8 cellular contexts compared by ENCODE assay signal in the genomic region with DNA sequence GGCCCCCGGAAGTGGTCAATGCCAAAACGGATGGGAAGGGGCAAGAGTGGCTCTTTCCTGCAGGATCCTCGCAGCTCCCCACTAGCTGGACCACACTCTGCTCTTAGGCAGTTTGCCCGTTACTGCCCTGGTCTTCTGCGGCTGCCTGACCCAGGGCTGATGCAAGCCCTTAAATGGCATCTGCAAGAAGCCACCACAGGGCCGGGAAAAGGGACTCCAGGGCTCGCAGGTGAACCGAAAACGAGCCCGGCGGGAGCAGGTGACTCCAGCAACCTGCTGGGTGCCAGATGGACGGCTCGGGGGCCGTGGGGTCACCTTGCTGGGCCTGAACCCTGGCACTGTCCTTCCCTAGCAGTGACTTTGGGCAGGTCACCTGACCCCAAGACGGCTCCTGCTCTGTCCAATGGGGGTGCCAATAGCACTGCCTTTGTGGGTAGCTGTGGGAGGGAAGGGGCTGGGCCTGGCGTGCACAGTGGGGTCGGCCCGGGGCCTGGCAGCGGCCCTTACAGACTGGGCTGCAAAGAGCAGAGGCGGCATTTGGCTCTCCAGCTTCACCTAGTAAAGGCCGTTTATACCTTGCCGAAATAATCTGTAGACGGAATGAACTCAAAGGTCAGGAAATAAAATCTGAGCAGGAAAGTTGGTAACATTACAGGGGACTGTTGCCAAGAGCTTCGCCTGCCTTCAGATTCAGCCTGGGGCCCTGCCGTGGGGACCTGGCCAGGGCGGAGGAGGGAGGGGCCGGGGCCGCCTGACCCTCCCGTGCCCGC. TPM values are rescaled to one million over a fixed set of nuclear protein-coding genes. Genes with fewer than 3 reads are reported as not detected.
A peak's percentile ranks its signal among the peaks of the same experiment; 100 is the strongest.
DNase-seq lines count a peak whose midpoint lies in the region; TF ChIP-seq lines count a peak whose summit lies in the region.

No MANE protein-coding gene starts in this region.

- H3K23ac ChIP-seq in H9 (ENCODE audit: insufficient read length, low read depth, low read length): no peak overlapping the region

- H3K4me3 ChIP-seq in muscle layer of duodenum (ENCODE audit: low read depth in 1 of 2, low read length in 2 of 2): peak overlapping the region; percentile 56 to 75

- H3K9ac ChIP-seq in ES-I3 (ENCODE audit: low read depth, low read length) (peak overlapping the region; percentile 88), H9 (ENCODE audit: extremely low read depth, insufficient read length, low read length) (no peak overlapping the region)

- no peaks in the 10 kb centered on the region for H3K79me1 ChIP-seq in H9 (ENCODE audit: insufficient read depth, low read depth, low read length, poor library complexity, severe bottlenecking)

- H4K20me1 ChIP-seq in H9 (ENCODE audit: control insufficient read depth, insufficient read depth, insufficient read length): no peaks in the 10 kb centered on the region

- H3K27ac Mint-ChIP-seq in H9: peak overlapping the region in 1 of 3 experiments; percentile 34; a peak in 1 of 7 replicates

- H2BK12ac ChIP-seq in H9 (ENCODE audit: insufficient read length, low read depth, low read length): no peak overlapping the region

- no peak overlapping the region for H3K56ac ChIP-seq in H9 (ENCODE audit: insufficient read length, low read depth, low read length)

- H4K91ac ChIP-seq in H9 (ENCODE audit: insufficient read length, low read depth, low read length): no peak overlapping the region

- H2AFZ ChIP-seq in H9 (ENCODE audit: low read length): no peak overlapping the region

- no peak overlapping the region for H2BK5ac ChIP-seq in H9 (ENCODE audit: insufficient read length, low read length)

- H3K4me1 ChIP-seq in ES-I3 (ENCODE audit: insufficient read depth, low read length) (no peaks in the 10 kb centered on the region; the same call in 1 of the 2 replicates), H9 (ENCODE audit: insufficient read depth, low read length) (no peaks in the 10 kb centered on the region), muscle layer of duodenum (ENCODE audit: control insufficient read depth in 1 of 2, insufficient read depth in 2 of 2, low read length in 2 of 2) (peaks cover 6 to 26% of the 10 kb centered on the region in 2 donors)

- peak overlapping the region; percentile 65 for H3K4me2 ChIP-seq in H9 (ENCODE audit: insufficient read depth, insufficient read length, low read length)

- H3K23me2 ChIP-seq in H9 (ENCODE audit: insufficient read length, low read depth, low read length, poor library complexity, severe bottlenecking): no peaks in the 10 kb centered on the region

- no peak overlapping the region for H3T11ph ChIP-seq in H9 (ENCODE audit: low read length)

- H4K5ac ChIP-seq in H9 (ENCODE audit: insufficient read length, low read depth, low read length): no peak overlapping the region

- peaks cover 1 to 18% (median 17%) of the 10 kb centered on the region in 3 experiments; a peak in 5 of 7 replicates for H3K36me3 Mint-ChIP-seq in H9 (ENCODE audit: insufficient read depth in 1 of 3, low read depth in 3 of 3)

- intact Hi-C loops in posterior vena cava (cut with DNase I): loop anchor here in 1 of 2 donors (2.0 kb wide), 1 partner anchor 65 kb away; no protein-coding TSS in a partner anchor

- no peak overlapping the region for H2BK20ac ChIP-seq in H9 (ENCODE audit: low read depth, low read length, poor library complexity, severe bottlenecking)

- no peak overlapping the region for H2AK5ac ChIP-seq in H9 (ENCODE audit: insufficient read length, low read length)

- H3K18ac ChIP-seq in H9 (ENCODE audit: insufficient read length, low read depth, low read length): no peak overlapping the region

- H3K27me3 ChIP-seq in H9 (ENCODE audit: insufficient read depth, low read length): no peaks in the 10 kb centered on the region
- no peaks in the 10 kb centered on the region for H3K27me3 ChIP-seq in muscle layer of duodenum (ENCODE audit: low read depth, low read length)

- peaks cover 1 to 2% of the 10 kb centered on the region in 2 experiments; a peak in 2 of 4 replicates for H3K4me1 Mint-ChIP-seq in H9

- no CpG with 5 or more reads among the region's 30 CpGs for WGBS in H9 (ENCODE audit: extremely low coverage, insufficient read length, low lambda C conversion rate)

- no peaks in the 10 kb centered on the region for H3K36me3 ChIP-seq in ES-I3 (ENCODE audit: insufficient read depth, low read length)
- peaks cover 0 to 24% of the 10 kb centered on the region in 2 donors for H3K36me3 ChIP-seq in muscle layer of duodenum (ENCODE audit: control insufficient read depth in 1 of 2, insufficient read depth in 2 of 2, low read length in 2 of 2)

- H3K14ac ChIP-seq in H9 (ENCODE audit: insufficient read depth, low read length): peak overlapping the region; percentile 60; the same call in 1 of the 2 replicates

- in situ Hi-C loops in GM13977 (cut with MboI; ENCODE audit: low pct_unique_long_range_greater_than_20kb, low sequenced_read_pairs, unreplicated experiment): no loop called here

- no peaks in the 10 kb centered on the region for H3K9me3 Mint-ChIP-seq in H9

- no peaks in the 10 kb centered on the region for H3K79me2 ChIP-seq in H9 (ENCODE audit: insufficient read depth, low read length)

- H4K8ac ChIP-seq in H9 (replicated peaks; ENCODE audit: insufficient read length, low read depth, low read length): no peak overlapping the region

- DNase-seq in H9 (peak; percentile 41), OCI-M1 (lab: John Stamatoyannopoulos, UW) (peak; percentile 61), dermis blood vessel endothelial cell (peak; percentile 36), NCI-H1092 treated with DMSO at 0.1 percent for 48 hours (lab: John Stamatoyannopoulos, UW) (no peak), posterior vena cava (ENCODE audit: low spot score) (no peak), GM13977 (ENCODE audit: low spot score) (no peak)

- no peak overlapping the region for H2BK15ac ChIP-seq in H9 (ENCODE audit: low read depth, low read length)

- H3K4ac ChIP-seq in H9 (ENCODE audit: low read depth, low read length): no peak overlapping the region

- H3K27ac ChIP-seq in H9 (ENCODE audit: insufficient read length, low read depth, low read length): no peak overlapping the region
- H3K27ac ChIP-seq in muscle layer of duodenum (ENCODE audit: low read length): peak overlapping the region; percentile 63

- TF ChIP-seq CTCF in H9 (conservative IDR thresholded peaks at IDR 0.05) (no peak), GM13977 (IDR thresholded peaks at IDR 0.05; ENCODE audit: extremely low read depth, insufficient read depth, missing control alignments) (no peak)

- H3K9me3 ChIP-seq in ES-I3 (ENCODE audit: control insufficient read depth, insufficient read depth, low read length) (no peaks in the 10 kb centered on the region), H9 (ENCODE audit: control insufficient read depth, low read depth, low read length) (no peaks in the 10 kb centered on the region), muscle layer of duodenum (ENCODE audit: control insufficient read depth in 1 of 2, low read length in 2 of 2) (no peaks in the 10 kb centered on the region)

- H3K27me3 Mint-ChIP-seq in H9 (ENCODE audit: low read depth): peaks cover 6% of the 10 kb centered on the region

- H3K4me3 Mint-ChIP-seq in H9: peak overlapping the region; percentile 71 to 80

- no peak overlapping the region for H2BK120ac ChIP-seq in H9 (ENCODE audit: low read depth, low read length, poor library complexity, severe bottlenecking)

RNA-seq across cellular contexts. Expression of gene TMEM250, which starts 1.2 kb away (rescaled TPM):
- 48.1 and 48.3 TPM in 2 replicates for total RNA-seq in H9 (2021)
- 59.7 and 73.7 TPM in 2 replicates for total RNA-seq in dermis blood vessel endothelial cell
- total RNA-seq in posterior vena cava: 10 to 100 TPM; 25.0 to 29.1 TPM

RNA-seq across cellular contexts. Expression of gene NACC2, which starts 22.4 kb away (rescaled TPM):
- total RNA-seq in H9 (2021) (11.5 TPM in 2 replicates), dermis blood vessel endothelial cell (21.6 and 26.5 TPM in 2 replicates), posterior vena cava (10 to 100 TPM; 73.5 to 77.7 TPM)

Comparison
In these comparisons a context has a peak if more than half of its experiments do, and no peak if none do; other contexts are left out.
1. DNase-seq: peak in H9 (single experiment), OCI-M1 (single experiment) and dermis blood vessel endothelial cell (single experiment); none in NCI-H1092 treated with DMSO at 0.1 percent for 48 hours (single experiment), posterior vena cava (single experiment) and GM13977 (single experiment).